ENCODE assay signal across 18 cellular contexts in genomic region chr12:4505381-4505986, GRCh38. TPM values are rescaled to one million over a fixed set of nuclear protein-coding genes. Genes with fewer than 3 reads are reported as not detected.
A peak's percentile ranks its signal among the peaks of the same experiment; 100 is the strongest.
DNase-seq lines count a peak whose midpoint lies in the region; ATAC-seq and TF ChIP-seq lines count a peak whose summit lies in the region.
"Had no signal": no experiment of that assay in that cellular context is flagged by ENCODE, and none has a peak within 500 bp of the region (broad histone marks: within the 10 kb centered on the region; RNA-seq: fewer than 3 reads in every experiment).

No MANE protein-coding gene starts in this region.

- no peak for TF ChIP-seq CTCF in heart left ventricle (IDR thresholded peaks at IDR 0.05)
- no peak for TF ChIP-seq CTCF in fibroblast of mammary gland (conservative IDR thresholded peaks at IDR 0.05; ENCODE audit: control insufficient read depth, insufficient read depth, low read depth, low read length)

- intact Hi-C loops in heart left ventricle (cut with DNase I) (no loop called here), right cardiac atrium (cut with DNase I) (no loop called here)

- TF ChIP-seq POLR2A in heart left ventricle (IDR thresholded peaks at IDR 0.05) = no peak

- peaks cover 0 to 11% (median 0%) of the 10 kb centered on the region in 12 donors for H3K4me1 ChIP-seq in heart left ventricle
- H3K4me1 ChIP-seq in right cardiac atrium (ENCODE audit: control insufficient read depth, insufficient read depth, low read length) = no peaks in the 10 kb centered on the region
- H3K4me1 ChIP-seq in skeletal muscle tissue (ENCODE audit: control insufficient read depth in 3 of 3, insufficient read depth in 3 of 3, low read length in 3 of 3) = peaks cover 0 to 9% (median 8%) of the 10 kb centered on the region in 3 donors
- H3K4me1 ChIP-seq: gastroesophageal sphincter had no signal

- H3K36me3 ChIP-seq in heart left ventricle (peaks cover 0 to 72% (median 59%) of the 10 kb centered on the region in 9 donors), skeletal muscle tissue (ENCODE audit: control insufficient read depth in 3 of 3, insufficient read depth in 3 of 3, low read length in 3 of 3) (peaks cover 3 to 17% (median 3%) of the 10 kb centered on the region in 3 donors)

- no peaks in the 10 kb centered on the region for H3K9me3 ChIP-seq in heart left ventricle
- no peaks in the 10 kb centered on the region for H3K9me3 ChIP-seq in right cardiac atrium (ENCODE audit: control insufficient read depth, low read length)
- H3K9me3 ChIP-seq in skeletal muscle tissue (ENCODE audit: control insufficient read depth in 3 of 3, low read length in 3 of 3) = no peaks in the 10 kb centered on the region
- H3K9me3 ChIP-seq: gastroesophageal sphincter, transverse colon had no signal

- no peak for DNase-seq in heart left ventricle
- DNase-seq in right cardiac atrium = no peak
- peak; percentile 3 for DNase-seq in NCI-H226
- peak; percentile 49 for DNase-seq in fibroblast of mammary gland (ENCODE audit: low read depth)
- DNase-seq in activated T-cell treated with anti-CD3 and anti-CD28 coated beads, Interleukin-2, amount 50 U/mL, for 1 hour = no peak
- DNase-seq in NCI-H2171 treated with DMSO at 0.1 percent for 48 hours (lab: John Stamatoyannopoulos, UW) = no peak
- DNase-seq in iPS-NIHi11 (ENCODE audit: low spot score) = no peak
- DNase-seq: DMS153, NCI-H1092 treated with DMSO at 0.1 percent for 48 hours, NCI-H510A treated with DMSO at 0.1 percent for 48 hours, PC-9, transverse colon had no signal

- 89 to 99% (median 95%) methylated on average over 1 of the region's 1 CpG for WGBS in heart left ventricle, 4 donors
- WGBS in right cardiac atrium = 99% methylated on average over 1 of the region's 1 CpG

- no peak overlapping the region for H3K27ac ChIP-seq in heart left ventricle
- no peak overlapping the region for H3K27ac ChIP-seq in right cardiac atrium (ENCODE audit: low read length)
- H3K27ac ChIP-seq in skeletal muscle tissue (ENCODE audit: low read depth, low read length) = peak overlapping the region; percentile 70
- H3K27ac ChIP-seq: gastroesophageal sphincter, PC-9, transverse colon had no signal

- H3K9ac ChIP-seq in skeletal muscle tissue (ENCODE audit: low read depth in 1 of 3, low read length in 3 of 3) = no peak overlapping the region

- H3K27me3 ChIP-seq in heart left ventricle (no peaks in the 10 kb centered on the region), right cardiac atrium (ENCODE audit: control insufficient read depth, insufficient read depth) (no peaks in the 10 kb centered on the region), skeletal muscle tissue (ENCODE audit: control insufficient read depth in 3 of 3, insufficient read depth in 3 of 3, low read length in 3 of 3) (no peaks in the 10 kb centered on the region)
- H3K27me3 ChIP-seq: gastroesophageal sphincter, transverse colon had no signal

- no peak overlapping the region for H3K4me3 ChIP-seq in heart left ventricle
- H3K4me3 ChIP-seq in right cardiac atrium (ENCODE audit: low read length) = no peak overlapping the region
- no peak overlapping the region for H3K4me3 ChIP-seq in fibroblast of mammary gland (ENCODE audit: control insufficient read depth, low read depth, low read length)
- H3K4me3 ChIP-seq in skeletal muscle tissue (ENCODE audit: low read length in 3 of 3) = no peak overlapping the region
- H3K4me3 ChIP-seq: gastroesophageal sphincter, PC-9, transverse colon had no signal

- ATAC-seq in heart left ventricle (peak in 3 of 4 donors; percentile 42 to 58 (median 52)), right cardiac atrium (no peak)
- ATAC-seq: gastroesophageal sphincter had no signal

RNA-seq across cellular contexts. Expression of gene RAD51AP1, which starts 33.2 kb away (rescaled TPM):
- total RNA-seq in heart left ventricle (1 to 10 TPM in 5 of 9 donors, under 1 TPM in 3, not detected in 1; 0.55 to 8.2 (median 1.6) TPM), right cardiac atrium (1 to 10 TPM in 3 of 4 donors, under 1 TPM in 1; 0.28 to 1.9 (median 1.5) TPM), skeletal muscle tissue (4.2 TPM)
- polyA plus RNA-seq in heart left ventricle (under 1 TPM; 0.19 to 0.79 TPM), right cardiac atrium (0.52 TPM)

RNA-seq across cellular contexts. Expression of gene DYRK4, which starts 56.5 kb away (rescaled TPM):
- total RNA-seq in heart left ventricle = 10 to 100 TPM; 21.4 to 42.7 (median 30.7) TPM
- 10 to 100 TPM; 35.5 to 52.5 TPM for polyA plus RNA-seq in heart left ventricle
- 10 to 100 TPM; 31.1 to 40.0 (median 32.3) TPM for total RNA-seq in right cardiac atrium
- 50.4 TPM for polyA plus RNA-seq in right cardiac atrium
- 13.6 TPM for total RNA-seq in skeletal muscle tissue

RNA-seq across cellular contexts. Expression of gene FGF6, which starts 59.9 kb away (rescaled TPM):
- total RNA-seq in heart left ventricle (not detected), right cardiac atrium (not detected), skeletal muscle tissue (16.2 TPM)
- polyA plus RNA-seq in heart left ventricle (not detected), right cardiac atrium (not detected)
- total RNA-seq: gastroesophageal sphincter, mucosa of gallbladder, PC-9, progenitor cell of endocrine pancreas, transverse colon had no signal
- polyA plus RNA-seq: adipose tissue, keratinocyte had no signal

Comparison
In these comparisons a context has a peak if more than half of its experiments do, and no peak if none do; other contexts are left out.
1. ATAC-seq: peak in heart left ventricle (3 of 4); none in right cardiac atrium (0 of 2).
2. DNase-seq: peak in NCI-H226 (single experiment) and fibroblast of mammary gland (single experiment); none in heart left ventricle (0 of 5), right cardiac atrium (0 of 3), activated T-cell treated with anti-CD3 and anti-CD28 coated beads, Interleukin-2, amount 50 U/mL, for 1 hour (single experiment), NCI-H2171 treated with DMSO at 0.1 percent for 48 hours (single experiment) and iPS-NIHi11 (single experiment).
3. RNA of gene FGF6, which starts 59.9 kb away (total RNA-seq): 16.2 TPM in skeletal muscle tissue (single experiment); not detected in heart left ventricle and not detected in right cardiac atrium; every median in the first group is over 10 times any median in the second.